Comparison of ENCODE assay signal across 15 cellular contexts in genomic region chr16:83968483-83968865, GRCh38. TPM values are rescaled to one million over a fixed set of nuclear protein-coding genes. Genes with fewer than 3 reads are reported as not detected.
DNase-seq lines count a peak whose midpoint lies in the region; TF ChIP-seq lines count a peak whose summit lies in the region.
"Had no signal": no experiment of that assay in that cellular context is flagged by ENCODE, and none has a peak within 500 bp of the region (broad histone marks: within the 10 kb centered on the region; RNA-seq: fewer than 3 reads in every experiment).

No MANE protein-coding gene starts in this region.

- H3K79me2 ChIP-seq in hepatocyte (no peaks in the 10 kb centered on the region), smooth muscle cell (ENCODE audit: low read depth) (no peaks in the 10 kb centered on the region)

- H3K4me3 ChIP-seq in hepatocyte (no peak overlapping the region), smooth muscle cell (no peak overlapping the region)

- H3K9me2 ChIP-seq in hepatocyte (replicated peaks; ENCODE audit: insufficient read depth): no peaks in the 10 kb centered on the region

- peaks cover 10% of the 10 kb centered on the region for H3K27me3 ChIP-seq in hepatocyte
- peaks cover 12% of the 10 kb centered on the region for H3K27me3 ChIP-seq in smooth muscle cell (ENCODE audit: low read depth)

- no peaks in the 10 kb centered on the region for H3K36me3 ChIP-seq in hepatocyte (replicated peaks; ENCODE audit: insufficient read depth, low read depth)
- H3K36me3 ChIP-seq in smooth muscle cell (ENCODE audit: low read depth): no peaks in the 10 kb centered on the region

- H3K4me2 ChIP-seq in hepatocyte (peak overlapping the region; percentile 90), smooth muscle cell (peak overlapping the region; percentile 59)

- H4K20me1 ChIP-seq in hepatocyte (ENCODE audit: insufficient read depth, poor library complexity, severe bottlenecking): no peaks in the 10 kb centered on the region
- no peaks in the 10 kb centered on the region for H4K20me1 ChIP-seq in smooth muscle cell (ENCODE audit: low read depth)

- WGBS in hepatocyte (ENCODE audit: low lambda C conversion rate, missing lambda C conversion rate): 0% methylated on average over 1 of the region's 68 CpGs
- WGBS in smooth muscle cell (ENCODE audit: low lambda C conversion rate): 1% methylated on average over 18 of the region's 68 CpGs

- no peak overlapping the region for H3K9ac ChIP-seq in smooth muscle cell (ENCODE audit: low read depth)

- H3K9me3 ChIP-seq in hepatocyte (ENCODE audit: low read depth) (no peaks in the 10 kb centered on the region), smooth muscle cell (replicated peaks; ENCODE audit: low read depth) (no peaks in the 10 kb centered on the region)

- no peak overlapping the region for H2AFZ ChIP-seq in hepatocyte
- no peak overlapping the region for H2AFZ ChIP-seq in smooth muscle cell (ENCODE audit: low read depth)

- H3K27ac ChIP-seq in hepatocyte (no peak overlapping the region), smooth muscle cell (ENCODE audit: low read depth) (no peak overlapping the region)
- H3K27ac ChIP-seq: VCaP had no signal

- no peaks in the 10 kb centered on the region for H3K4me1 ChIP-seq in hepatocyte (ENCODE audit: insufficient read depth)
- H3K4me1 ChIP-seq in smooth muscle cell (ENCODE audit: low read depth): no peaks in the 10 kb centered on the region

- TF ChIP-seq CTCF in hepatocyte (IDR thresholded peaks at IDR 0.05; ENCODE audit: poor library complexity): no peak
- TF ChIP-seq CTCF in smooth muscle cell (IDR thresholded peaks at IDR 0.05; ENCODE audit: borderline replicate concordance, insufficient read depth, poor library complexity, severe bottlenecking): no peak

- DNase-seq in NCI-H1092 treated with DMSO at 0.1 percent for 48 hours (lab: John Stamatoyannopoulos, UW) (peak; percentile 13), NCI-H1092 (lab: John Stamatoyannopoulos, UW) (no peak), NCI-H69 (lab: John Stamatoyannopoulos, UW) (peak; percentile 61), hepatocyte (ENCODE audit: low spot score) (peak; percentile 38), smooth muscle cell (lab: John Stamatoyannopoulos, UW; ENCODE audit: unreplicated experiment) (no peak), kidney glomerular epithelial cell (lab: John Stamatoyannopoulos, UW) (no peak), hippocampal formation (lab: John Stamatoyannopoulos, UW) (no peak), SIG-M5 (lab: John Stamatoyannopoulos, UW) (no peak)
- DNase-seq: DMS153, naive B cell, NCI-H2029 had no signal

- H3F3A ChIP-seq in smooth muscle cell (ENCODE audit: low read depth): no peaks in the 10 kb centered on the region

RNA-seq across cellular contexts. Expression of gene NECAB2, which starts 0.4 kb away (rescaled TPM):
- total RNA-seq in hepatocyte (not detected in 2 replicates), smooth muscle cell (0.13 and 0.22 TPM in 2 replicates)
- polyA plus RNA-seq in hepatocyte (0.45 and 1.1 TPM in 2 replicates), smooth muscle cell (0.83 and 1.7 TPM in 2 replicates)
- total RNA-seq: activated naive CD8-positive, alpha-beta T cell treated with anti-CD3 and anti-CD28 coated beads, Interleukin-2, amount 10 ng/mL, durations not matched to agents 7 days and 5 days; skeletal muscle tissue had no signal
- polyA plus RNA-seq: keratinocyte had no signal

RNA-seq across cellular contexts. Expression of gene OSGIN1, which starts 15.4 kb away (rescaled TPM):
- total RNA-seq in hepatocyte (1.9 and 3.3 TPM in 2 replicates), smooth muscle cell (5.1 and 8.9 TPM in 2 replicates)
- polyA plus RNA-seq in hepatocyte (6.0 and 10.0 TPM in 2 replicates), smooth muscle cell (12.4 and 13.8 TPM in 2 replicates)

Comparison
In these comparisons a context has a peak if more than half of its experiments do, and no peak if none do; other contexts are left out.
1. DNase-seq: peak in NCI-H1092 treated with DMSO at 0.1 percent for 48 hours (single experiment), NCI-H69 (single experiment) and hepatocyte (single experiment); none in NCI-H1092 (single experiment), smooth muscle cell (single experiment), kidney glomerular epithelial cell (single experiment), hippocampal formation (0 of 2) and SIG-M5 (single experiment).